Comparison of ENCODE assay signal across 1 cellular context in genomic region chr17:50550661-50551432, GRCh38.
TF ChIP-seq lines count a peak whose summit lies in the region.

No MANE protein-coding gene starts in this region.

TF ChIP-seq in HepG2, 621 proteins besides CTCF, POLR2A, EP300 and RAD21 (continued from another document and continues in another):
- TF ChIP-seq ZNF646 (CRISPR knock-in tag; IDR thresholded peaks at IDR 0.05) (peak; percentile 26; the same call in 1 of the 2 replicates), SMC3 (IDR thresholded peaks at IDR 0.05; ENCODE audit: low read length) (peak; percentile 81), ZNF576 (CRISPR knock-in tag; IDR thresholded peaks at IDR 0.05) (0 out of 2 replicates have a peak, but pooled peaks have one; percentile 19), HNRNPK (IDR thresholded peaks at IDR 0.05; ENCODE audit: low read depth, low read length, poor library complexity, severe bottlenecking) (no peak), SNAI1 (CRISPR knock-in tag; IDR thresholded peaks at IDR 0.05; ENCODE audit: borderline replicate concordance) (no peak), RFX1 (IDR thresholded peaks at IDR 0.05) (no peak), ZNF639 (CRISPR knock-in tag; conservative IDR thresholded peaks at IDR 0.05) (no peak), RARG (CRISPR knock-in tag; IDR thresholded peaks at IDR 0.05; ENCODE audit: low read depth) (no peak), ZNF782 (CRISPR knock-in tag; IDR thresholded peaks at IDR 0.05; ENCODE audit: borderline replicate concordance) (no peak), TAF1 (CRISPR knock-in tag; IDR thresholded peaks at IDR 0.05) (no peak), NFE2 (CRISPR knock-in tag; IDR thresholded peaks at IDR 0.05) (no peak), CBX5 (CRISPR knock-in tag; IDR thresholded peaks at IDR 0.05; ENCODE audit: borderline replicate concordance) (peak; percentile 26; the same call in 1 of the 2 replicates), KAT7 (CRISPR knock-in tag; IDR thresholded peaks at IDR 0.05; ENCODE audit: borderline replicate concordance) (no peak), ZBTB14 (CRISPR knock-in tag; IDR thresholded peaks at IDR 0.05) (no peak), ISL2 (CRISPR knock-in tag; IDR thresholded peaks at IDR 0.05) (no peak), FOXJ3 (CRISPR knock-in tag; IDR thresholded peaks at IDR 0.05; ENCODE audit: borderline replicate concordance) (no peak), ZNF362 (CRISPR knock-in tag; IDR thresholded peaks at IDR 0.05; ENCODE audit: borderline replicate concordance) (no peak), SPEN (CRISPR knock-in tag; IDR thresholded peaks at IDR 0.05; ENCODE audit: low read depth) (peak; percentile 62; the same call in 1 of the 2 replicates)
- TF ChIP-seq, protein P1, sequence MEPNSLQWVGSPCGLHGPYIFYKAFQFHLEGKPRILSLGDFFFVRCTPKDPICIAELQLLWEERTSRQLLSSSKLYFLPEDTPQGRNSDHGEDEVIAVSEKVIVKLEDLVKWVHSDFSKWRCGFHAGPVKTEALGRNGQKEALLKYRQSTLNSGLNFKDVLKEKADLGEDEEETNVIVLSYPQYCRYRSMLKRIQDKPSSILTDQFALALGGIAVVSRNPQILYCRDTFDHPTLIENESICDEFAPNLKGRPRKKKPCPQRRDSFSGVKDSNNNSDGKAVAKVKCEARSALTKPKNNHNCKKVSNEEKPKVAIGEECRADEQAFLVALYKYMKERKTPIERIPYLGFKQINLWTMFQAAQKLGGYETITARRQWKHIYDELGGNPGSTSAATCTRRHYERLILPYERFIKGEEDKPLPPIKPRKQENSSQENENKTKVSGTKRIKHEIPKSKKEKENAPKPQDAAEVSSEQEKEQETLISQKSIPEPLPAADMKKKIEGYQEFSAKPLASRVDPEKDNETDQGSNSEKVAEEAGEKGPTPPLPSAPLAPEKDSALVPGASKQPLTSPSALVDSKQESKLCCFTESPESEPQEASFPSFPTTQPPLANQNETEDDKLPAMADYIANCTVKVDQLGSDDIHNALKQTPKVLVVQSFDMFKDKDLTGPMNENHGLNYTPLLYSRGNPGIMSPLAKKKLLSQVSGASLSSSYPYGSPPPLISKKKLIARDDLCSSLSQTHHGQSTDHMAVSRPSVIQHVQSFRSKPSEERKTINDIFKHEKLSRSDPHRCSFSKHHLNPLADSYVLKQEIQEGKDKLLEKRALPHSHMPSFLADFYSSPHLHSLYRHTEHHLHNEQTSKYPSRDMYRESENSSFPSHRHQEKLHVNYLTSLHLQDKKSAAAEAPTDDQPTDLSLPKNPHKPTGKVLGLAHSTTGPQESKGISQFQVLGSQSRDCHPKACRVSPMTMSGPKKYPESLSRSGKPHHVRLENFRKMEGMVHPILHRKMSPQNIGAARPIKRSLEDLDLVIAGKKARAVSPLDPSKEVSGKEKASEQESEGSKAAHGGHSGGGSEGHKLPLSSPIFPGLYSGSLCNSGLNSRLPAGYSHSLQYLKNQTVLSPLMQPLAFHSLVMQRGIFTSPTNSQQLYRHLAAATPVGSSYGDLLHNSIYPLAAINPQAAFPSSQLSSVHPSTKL (CRISPR knock-in tag; IDR thresholded peaks at IDR 0.05): peak; percentile 46
- TF ChIP-seq, protein P2, sequence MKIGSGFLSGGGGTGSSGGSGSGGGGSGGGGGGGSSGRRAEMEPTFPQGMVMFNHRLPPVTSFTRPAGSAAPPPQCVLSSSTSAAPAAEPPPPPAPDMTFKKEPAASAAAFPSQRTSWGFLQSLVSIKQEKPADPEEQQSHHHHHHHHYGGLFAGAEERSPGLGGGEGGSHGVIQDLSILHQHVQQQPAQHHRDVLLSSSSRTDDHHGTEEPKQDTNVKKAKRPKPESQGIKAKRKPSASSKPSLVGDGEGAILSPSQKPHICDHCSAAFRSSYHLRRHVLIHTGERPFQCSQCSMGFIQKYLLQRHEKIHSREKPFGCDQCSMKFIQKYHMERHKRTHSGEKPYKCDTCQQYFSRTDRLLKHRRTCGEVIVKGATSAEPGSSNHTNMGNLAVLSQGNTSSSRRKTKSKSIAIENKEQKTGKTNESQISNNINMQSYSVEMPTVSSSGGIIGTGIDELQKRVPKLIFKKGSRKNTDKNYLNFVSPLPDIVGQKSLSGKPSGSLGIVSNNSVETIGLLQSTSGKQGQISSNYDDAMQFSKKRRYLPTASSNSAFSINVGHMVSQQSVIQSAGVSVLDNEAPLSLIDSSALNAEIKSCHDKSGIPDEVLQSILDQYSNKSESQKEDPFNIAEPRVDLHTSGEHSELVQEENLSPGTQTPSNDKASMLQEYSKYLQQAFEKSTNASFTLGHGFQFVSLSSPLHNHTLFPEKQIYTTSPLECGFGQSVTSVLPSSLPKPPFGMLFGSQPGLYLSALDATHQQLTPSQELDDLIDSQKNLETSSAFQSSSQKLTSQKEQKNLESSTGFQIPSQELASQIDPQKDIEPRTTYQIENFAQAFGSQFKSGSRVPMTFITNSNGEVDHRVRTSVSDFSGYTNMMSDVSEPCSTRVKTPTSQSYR (CRISPR knock-in tag; IDR thresholded peaks at IDR 0.05; ENCODE audit: borderline replicate concordance): no peak
- TF ChIP-seq, protein P3, sequence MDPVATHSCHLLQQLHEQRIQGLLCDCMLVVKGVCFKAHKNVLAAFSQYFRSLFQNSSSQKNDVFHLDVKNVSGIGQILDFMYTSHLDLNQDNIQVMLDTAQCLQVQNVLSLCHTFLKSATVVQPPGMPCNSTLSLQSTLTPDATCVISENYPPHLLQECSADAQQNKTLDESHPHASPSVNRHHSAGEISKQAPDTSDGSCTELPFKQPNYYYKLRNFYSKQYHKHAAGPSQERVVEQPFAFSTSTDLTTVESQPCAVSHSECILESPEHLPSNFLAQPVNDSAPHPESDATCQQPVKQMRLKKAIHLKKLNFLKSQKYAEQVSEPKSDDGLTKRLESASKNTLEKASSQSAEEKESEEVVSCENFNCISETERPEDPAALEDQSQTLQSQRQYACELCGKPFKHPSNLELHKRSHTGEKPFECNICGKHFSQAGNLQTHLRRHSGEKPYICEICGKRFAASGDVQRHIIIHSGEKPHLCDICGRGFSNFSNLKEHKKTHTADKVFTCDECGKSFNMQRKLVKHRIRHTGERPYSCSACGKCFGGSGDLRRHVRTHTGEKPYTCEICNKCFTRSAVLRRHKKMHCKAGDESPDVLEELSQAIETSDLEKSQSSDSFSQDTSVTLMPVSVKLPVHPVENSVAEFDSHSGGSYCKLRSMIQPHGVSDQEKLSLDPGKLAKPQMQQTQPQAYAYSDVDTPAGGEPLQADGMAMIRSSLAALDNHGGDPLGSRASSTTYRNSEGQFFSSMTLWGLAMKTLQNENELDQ (CRISPR knock-in tag; IDR thresholded peaks at IDR 0.05; ENCODE audit: borderline replicate concordance): no peak; the same call in 1 of the 2 replicates
- TF ChIP-seq, protein P4, sequence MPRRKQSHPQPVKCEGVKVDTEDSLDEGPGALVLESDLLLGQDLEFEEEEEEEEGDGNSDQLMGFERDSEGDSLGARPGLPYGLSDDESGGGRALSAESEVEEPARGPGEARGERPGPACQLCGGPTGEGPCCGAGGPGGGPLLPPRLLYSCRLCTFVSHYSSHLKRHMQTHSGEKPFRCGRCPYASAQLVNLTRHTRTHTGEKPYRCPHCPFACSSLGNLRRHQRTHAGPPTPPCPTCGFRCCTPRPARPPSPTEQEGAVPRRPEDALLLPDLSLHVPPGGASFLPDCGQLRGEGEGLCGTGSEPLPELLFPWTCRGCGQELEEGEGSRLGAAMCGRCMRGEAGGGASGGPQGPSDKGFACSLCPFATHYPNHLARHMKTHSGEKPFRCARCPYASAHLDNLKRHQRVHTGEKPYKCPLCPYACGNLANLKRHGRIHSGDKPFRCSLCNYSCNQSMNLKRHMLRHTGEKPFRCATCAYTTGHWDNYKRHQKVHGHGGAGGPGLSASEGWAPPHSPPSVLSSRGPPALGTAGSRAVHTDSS (CRISPR knock-in tag; conservative IDR thresholded peaks at IDR 0.05): no peak
